Comparison of ENCODE assay signal across 8 cellular contexts in the genomic region with DNA sequence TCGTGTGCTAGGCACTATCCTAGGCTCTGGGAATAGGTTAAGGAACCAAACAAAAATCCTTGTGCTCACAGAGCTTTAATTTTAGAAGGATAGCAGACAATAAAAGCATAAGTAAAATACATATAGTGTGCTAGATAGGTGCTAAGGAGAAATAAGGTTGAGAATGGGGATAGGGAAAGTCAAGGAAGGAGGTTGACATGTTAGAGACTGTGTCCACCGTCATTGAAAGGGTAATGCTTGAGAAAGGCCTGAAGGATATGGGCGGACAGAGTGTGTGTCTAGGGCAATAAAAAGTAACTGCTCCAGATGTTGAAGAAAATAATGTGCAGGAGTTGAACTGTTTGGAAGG. TPM values are rescaled to one million over a fixed set of nuclear protein-coding genes. Genes with fewer than 3 reads are reported as not detected.
A peak's percentile ranks its signal among the peaks of the same experiment; 100 is the strongest.
DNase-seq lines count a peak whose midpoint lies in the region; ATAC-seq, FAIRE-seq and TF ChIP-seq lines count a peak whose summit lies in the region.

No MANE protein-coding gene starts in this region.

- H2AFZ ChIP-seq in PC-9: peak overlapping the region; percentile 70

- no peaks in the 10 kb centered on the region; the same call in 1 of the 2 replicates for H3K9me3 ChIP-seq in PC-9 (ENCODE audit: insufficient read depth, low read depth)

- POLR2A ChIA-PET in PC-9 (lab: Charles Lee; ENCODE audit: unreplicated experiment): no interaction called here

- H3F3A ChIP-seq in PC-9 (ENCODE audit: insufficient read depth, low read depth): peaks cover 10% of the 10 kb centered on the region

- intact Hi-C loops in PC-9 (cut with micrococcal nuclease; ENCODE audit: unreplicated experiment): loop anchor here (5.0 kb wide), 3 partner anchors 186 to 554 kb away; no protein-coding TSS in a partner anchor

- peaks cover 10% of the 10 kb centered on the region; the same call in 1 of the 2 replicates for H3K27me3 ChIP-seq in PC-9 (ENCODE audit: insufficient read depth, low read depth)

- peaks cover 47% of the 10 kb centered on the region for H3K4me1 Mint-ChIP-seq in stimulated activated memory B cell treated with anti-CD40 and anti-IgM and Interleukin-4, amounts not matched to agents 10 μg/mL and 1 μg/mL and 100 μg/mL, for 72 hours

- H3K4me1 ChIP-seq in PC-9 (replicated peaks; ENCODE audit: insufficient read depth): peaks cover 8% of the 10 kb centered on the region

- no peak for DNase-seq in PC-9
- no peak for DNase-seq in foreskin fibroblast
- DNase-seq in hepatic stellate cell (ENCODE audit: low spot score): no peak
- no peak for DNase-seq in HTR-8/SVneo (ENCODE audit: insufficient read length, low spot score)
- no peak for DNase-seq in NCI-H2029 (lab: John Stamatoyannopoulos, UW)

- peak; percentile 9 for ATAC-seq in GM21515 (IDR thresholded peaks at IDR 0.05; ENCODE audit: unreplicated experiment)
- no peak for ATAC-seq in stimulated activated memory B cell treated with anti-CD40 and anti-IgM and Interleukin-4, amounts not matched to agents 10 μg/mL and 1 μg/mL and 100 μg/mL, for 72 hours
- no peak for ATAC-seq in GM21723 (IDR thresholded peaks at IDR 0.05; ENCODE audit: unreplicated experiment)

- H3K36me3 ChIP-seq in PC-9 (ENCODE audit: low read depth): no peaks in the 10 kb centered on the region

- BruUV-seq in PC-9 (replicated peaks; lab: Mats Ljungman, UMichigan): no TSS peak

- peaks cover 28% of the 10 kb centered on the region for H3K27me3 Mint-ChIP-seq in stimulated activated memory B cell treated with anti-CD40 and anti-IgM and Interleukin-4, amounts not matched to agents 10 μg/mL and 1 μg/mL and 100 μg/mL, for 72 hours

- no peaks in the 10 kb centered on the region for H3K79me2 ChIP-seq in PC-9 (ENCODE audit: low read depth)

- no peak overlapping the region for H3K27ac ChIP-seq in PC-9

- peak overlapping the region; percentile 89 for H3K4me3 Mint-ChIP-seq in stimulated activated memory B cell treated with anti-CD40 and anti-IgM and Interleukin-4, amounts not matched to agents 10 μg/mL and 1 μg/mL and 100 μg/mL, for 72 hours

- peaks cover 4% of the 10 kb centered on the region; the same call in 1 of the 2 replicates for H4K20me1 ChIP-seq in PC-9 (ENCODE audit: insufficient read depth)

- TF ChIP-seq CTCF in PC-9 (conservative IDR thresholded peaks at IDR 0.05): no peak
- TF ChIP-seq CTCF in foreskin fibroblast (IDR thresholded peaks at IDR 0.05; ENCODE audit: low read depth, low read length): no peak

- H3K36me3 Mint-ChIP-seq in stimulated activated memory B cell treated with anti-CD40 and anti-IgM and Interleukin-4, amounts not matched to agents 10 μg/mL and 1 μg/mL and 100 μg/mL, for 72 hours: no peaks in the 10 kb centered on the region

- CTCF ChIA-PET in PC-9 (lab: Charles Lee): interaction anchor here (0.6 kb wide), 1 partner anchor 78 kb away, joined by 5 read pairs; no protein-coding TSS in a partner anchor

- no peaks in the 10 kb centered on the region for H3K9me3 Mint-ChIP-seq in stimulated activated memory B cell treated with anti-CD40 and anti-IgM and Interleukin-4, amounts not matched to agents 10 μg/mL and 1 μg/mL and 100 μg/mL, for 72 hours

- no peaks in the 10 kb centered on the region for H3K9me2 ChIP-seq in PC-9 (ENCODE audit: insufficient read depth)

- H3K27ac Mint-ChIP-seq in stimulated activated memory B cell treated with anti-CD40 and anti-IgM and Interleukin-4, amounts not matched to agents 10 μg/mL and 1 μg/mL and 100 μg/mL, for 72 hours: peak overlapping the region; percentile 86

- H3K4me3 ChIP-seq in PC-9 (peak overlapping the region; percentile 89), foreskin fibroblast (ENCODE audit: low read depth in 1 of 2, low read length in 2 of 2) (peak overlapping the region; percentile 66 to 85)

- no peak for FAIRE-seq in HTR-8/SVneo (lab: Jason Lieb, UNC)

- peak overlapping the region; percentile 76 for H3K4me2 ChIP-seq in PC-9

RNA-seq across cellular contexts. Expression of gene TDRD7, which starts 0.5 kb away (rescaled TPM):
- total RNA-seq in PC-9 (2021): 11.9 and 14.2 TPM in 2 replicates
